10 cellular contexts compared by ENCODE assay signal in the genomic region with DNA sequence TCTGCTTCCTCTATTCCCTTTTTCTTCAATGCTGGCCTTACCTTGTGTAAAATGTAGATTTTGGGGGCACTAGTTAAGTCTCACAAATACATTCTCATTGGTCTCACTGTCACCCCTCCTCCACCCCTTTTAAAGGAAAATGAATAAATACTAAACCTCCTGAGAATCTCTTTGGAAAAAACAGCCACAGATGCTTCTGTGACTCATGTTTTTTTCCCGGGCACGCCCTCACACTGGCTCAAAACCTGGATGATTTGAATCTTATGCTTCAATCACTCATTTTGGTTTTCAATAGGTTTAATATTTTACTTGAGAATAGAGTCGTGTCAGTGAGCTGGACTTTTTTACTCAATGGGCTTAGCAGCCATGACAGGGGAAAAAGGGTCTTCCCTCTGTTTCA.
DNase-seq lines count a peak whose midpoint lies in the region; ATAC-seq and TF ChIP-seq lines count a peak whose summit lies in the region.
"Had no signal": no experiment of that assay in that cellular context is flagged by ENCODE, and none has a peak within 500 bp of the region (broad histone marks: within the 10 kb centered on the region; RNA-seq: fewer than 3 reads in every experiment).

No MANE protein-coding gene starts in this region.

- 11 to 18% methylated on average over 3 of the region's 3 CpGs for WGBS in lower leg skin, 2 donors

- intact Hi-C loops in Right ventricle myocardium inferior (cut with DNase I) (no loop called here), cardiac septum (cut with DNase I) (no loop called here), lower leg skin (cut with DNase I; ENCODE audit: low total_unique reads) (no loop called here), posterior vena cava (cut with DNase I) (no loop called here)

- DNase-seq in Right ventricle myocardium inferior (ENCODE audit: missing footprints) (peak; percentile 56), cardiac septum (ENCODE audit: low spot score) (no peak), cardiac fibroblast (ENCODE audit: low read depth in 2 of 2) (peak; percentile 33 to 72), lower leg skin (ENCODE audit: low spot score in 2 of 2) (peak; percentile 74 to 90), erythroblast (lab: John Stamatoyannopoulos, UW) (no peak), anterior cingulate cortex (lab: John Stamatoyannopoulos, UW) (no peak), posterior vena cava (ENCODE audit: low spot score) (no peak)
- DNase-seq: activated CD4-positive, alpha-beta T cell treated with anti-CD3 and anti-CD28 coated beads for 1 hour; MV-4-11 had no signal

- peak; percentile 53 for ATAC-seq in Right ventricle myocardium inferior
- no peak for ATAC-seq in HG03139 (IDR thresholded peaks at IDR 0.05; ENCODE audit: unreplicated experiment)

- no peak for TF ChIP-seq POLR2A in lower leg skin (IDR thresholded peaks at IDR 0.05)
- no peak for TF ChIP-seq POLR2A in erythroblast (IDR thresholded peaks at IDR 0.05; ENCODE audit: low read length)

- no peak overlapping the region for H3K4me3 ChIP-seq in cardiac fibroblast (replicated peaks in 1 of 2; ENCODE audit: low read depth in 2 of 2, low read length in 2 of 2)
- no peak overlapping the region for H3K4me3 ChIP-seq in lower leg skin (ENCODE audit: low read depth, poor library complexity, severe bottlenecking)

- TF ChIP-seq CTCF in cardiac fibroblast (IDR thresholded peaks at IDR 0.05; ENCODE audit: low read depth, low read length): no peak
- TF ChIP-seq CTCF in lower leg skin (IDR thresholded peaks at IDR 0.05): no peak

Comparison
In these comparisons a context has a peak if more than half of its experiments do, and no peak if none do; other contexts are left out.
1. DNase-seq: peak in Right ventricle myocardium inferior (single experiment), cardiac fibroblast (2 of 2) and lower leg skin (2 of 2); none in cardiac septum (single experiment), erythroblast (0 of 2), anterior cingulate cortex (0 of 58) and posterior vena cava (single experiment).